In genomic region chr6:75334266-75335040, GRCh38 we compare ENCODE assay signal across 9 cellular contexts. TPM values are rescaled to one million over a fixed set of nuclear protein-coding genes. Genes with fewer than 3 reads are reported as not detected.
DNase-seq lines count a peak whose midpoint lies in the region; ATAC-seq, FAIRE-seq and TF ChIP-seq lines count a peak whose summit lies in the region.
"Had no signal": no experiment of that assay in that cellular context is flagged by ENCODE, and none has a peak within 500 bp of the region (broad histone marks: within the 10 kb centered on the region; RNA-seq: fewer than 3 reads in every experiment).

No MANE protein-coding gene starts in this region.

- H3K9ac ChIP-seq in HUES48 (ENCODE audit: low read depth, low read length) = peak overlapping the region; percentile 58
- peak overlapping the region; percentile 6 for H3K9ac ChIP-seq in endothelial cell of umbilical vein (replicated peaks; ENCODE audit: extremely low read depth, insufficient read depth, low read length)

- H3K27me3 ChIP-seq in A673 (replicated peaks; ENCODE audit: insufficient read depth, low read depth, low read length, poor library complexity) (no peaks in the 10 kb centered on the region), HUES48 (ENCODE audit: control insufficient read depth, insufficient read depth, low read length) (no peaks in the 10 kb centered on the region), endothelial cell of umbilical vein (ENCODE audit: control insufficient read depth in 2 of 2, insufficient read depth in 2 of 2, low read length in 2 of 2) (no peaks in the 10 kb centered on the region), lower lobe of right lung (ENCODE audit: low read depth) (no peaks in the 10 kb centered on the region)

- dilution Hi-C loops in endothelial cell of umbilical vein (cut with MboI; ENCODE audit: extremely low pct_ligation_motif_present, low sequenced_read_pairs) = no loop called here

- H2AFZ ChIP-seq in endothelial cell of umbilical vein (ENCODE audit: low read depth, low read length) = peak overlapping the region; percentile 1

- H3K9me3 ChIP-seq in A673 (ENCODE audit: low read depth, low read length, poor library complexity, severe bottlenecking) (no peaks in the 10 kb centered on the region), HUES48 (ENCODE audit: control insufficient read depth, insufficient read depth, low read length) (no peaks in the 10 kb centered on the region), endothelial cell of umbilical vein (replicated peaks; ENCODE audit: control insufficient read depth, insufficient read depth, low read length) (no peaks in the 10 kb centered on the region), lower lobe of right lung (no peaks in the 10 kb centered on the region)

- intact Hi-C loops in A673 (cut with micrococcal nuclease; ENCODE audit: unreplicated experiment) = no loop called here
- intact Hi-C loops in endothelial cell of umbilical vein (cut with micrococcal nuclease) = no loop called here
- intact Hi-C loops in lower lobe of right lung (cut with DNase I) = no loop called here

- peak; percentile 62 for DNase-seq in A673 (ENCODE audit: low spot score)
- DNase-seq in endothelial cell of umbilical vein (ENCODE audit: low read depth, low spot score) = peak; percentile 93
- no peak for DNase-seq in lower lobe of right lung
- DNase-seq in glomerular visceral epithelial cell (ENCODE audit: extremely low spot score) = no peak
- DNase-seq in GOT3 (lab: John Stamatoyannopoulos, UW) = no peak
- DNase-seq in NCI-H1436 (lab: John Stamatoyannopoulos, UW) = no peak
- no peak for DNase-seq in NCI-H446 treated with DMSO at 0.1 percent for 48 hours (lab: John Stamatoyannopoulos, UW)
- DNase-seq: C1 segment of cervical spinal cord had no signal

- H3K36me3 ChIP-seq in A673 (ENCODE audit: insufficient read depth, low read length, poor library complexity, severe bottlenecking) (no peaks in the 10 kb centered on the region), HUES48 (ENCODE audit: control insufficient read depth, insufficient read depth, low read length) (no peaks in the 10 kb centered on the region), endothelial cell of umbilical vein (ENCODE audit: control insufficient read depth in 2 of 2, extremely low read depth in 1 of 2, insufficient read depth in 2 of 2, low read length in 2 of 2) (no peaks in the 10 kb centered on the region), lower lobe of right lung (no peaks in the 10 kb centered on the region)

- H3K4me3 ChIP-seq in A673 (ENCODE audit: low read depth, low read length, poor library complexity, severe bottlenecking) = no peak overlapping the region
- peak overlapping the region; percentile 51 for H3K4me3 ChIP-seq in HUES48 (ENCODE audit: low read depth, low read length)
- H3K4me3 ChIP-seq in endothelial cell of umbilical vein (replicated peaks in 1 of 3; ENCODE audit: insufficient read depth in 1 of 3, low read depth in 1 of 3, low read length in 3 of 3) = peak overlapping the region in 1 of 3 experiments; percentile 2
- peak overlapping the region; percentile 22 for H3K4me3 ChIP-seq in lower lobe of right lung

- H3K27ac ChIP-seq in A673 (ENCODE audit: low read depth, low read length, poor library complexity, severe bottlenecking) (no peak overlapping the region), HUES48 (ENCODE audit: low read depth, low read length) (peak overlapping the region; percentile 99), endothelial cell of umbilical vein (ENCODE audit: insufficient read depth, low read depth, low read length) (peak overlapping the region; percentile 21), lower lobe of right lung (peak overlapping the region; percentile 48)

- H3K4me1 ChIP-seq in A673 (ENCODE audit: insufficient read depth, low read length, poor library complexity, severe bottlenecking) = peaks cover 14% of the 10 kb centered on the region
- H3K4me1 ChIP-seq in HUES48 (ENCODE audit: control insufficient read depth, insufficient read depth, low read length) = peaks cover 66% of the 10 kb centered on the region
- H3K4me1 ChIP-seq in endothelial cell of umbilical vein (ENCODE audit: control insufficient read depth, extremely low read depth, insufficient read depth, low read length) = peaks cover 24% of the 10 kb centered on the region
- H3K4me1 ChIP-seq in lower lobe of right lung = peaks cover 12% of the 10 kb centered on the region

- peak; percentile 82 for FAIRE-seq in endothelial cell of umbilical vein (lab: Jason Lieb, UNC)

- peak; percentile 92 for ATAC-seq in lower lobe of right lung

- POLR2A ChIA-PET in A673 (lab: Charles Lee; ENCODE audit: low non-redundant PET) = no interaction called here
- POLR2A ChIA-PET in endothelial cell of umbilical vein (lab: Charles Lee) = interaction anchor here (0.6 kb wide), 1 partner anchor 1647 kb away, joined by 3 read pairs; no protein-coding TSS in a partner anchor

- CTCF ChIA-PET in A673 (lab: Charles Lee) (no interaction called here), endothelial cell of umbilical vein (lab: Charles Lee) (interaction anchor here (0.8 to 2.0 kb wide), 8 partner anchors 15 to 126 kb away, joined by 3 to 8 read pairs (median 4); no protein-coding TSS in a partner anchor)

- H3K9me1 ChIP-seq in endothelial cell of umbilical vein (replicated peaks; ENCODE audit: control insufficient read depth, extremely low read depth, insufficient read depth, low read length) = no peaks in the 10 kb centered on the region

- H4K20me1 ChIP-seq in endothelial cell of umbilical vein (replicated peaks; ENCODE audit: control insufficient read depth, extremely low read depth, insufficient read depth, low read length) = no peaks in the 10 kb centered on the region

- peak overlapping the region; percentile 10 for H3K4me2 ChIP-seq in endothelial cell of umbilical vein (ENCODE audit: insufficient read depth, low read length)

- TF ChIP-seq CTCF in A673 (conservative IDR thresholded peaks at IDR 0.05; ENCODE audit: low read depth, low read length) (no peak), endothelial cell of umbilical vein (IDR thresholded peaks at IDR 0.05; ENCODE audit: extremely low read depth in 1 of 2, insufficient read depth in 1 of 2, low read depth in 1 of 2, low read length in 2 of 2) (no peak), lower lobe of right lung (IDR thresholded peaks at IDR 0.05) (no peak)

- no peaks in the 10 kb centered on the region for H3K79me2 ChIP-seq in endothelial cell of umbilical vein (ENCODE audit: control insufficient read depth, insufficient read depth, low read length)

- BruUV-seq in A673 (replicated peaks; lab: Mats Ljungman, UMichigan) (no TSS peak), endothelial cell of umbilical vein (replicated peaks; lab: Mats Ljungman, UMichigan) (TSS peak; percentile 75)

- TF ChIP-seq POLR2A in endothelial cell of umbilical vein (IDR thresholded peaks at IDR 0.05; ENCODE audit: low read depth, low read length) = no peak

TF ChIP-seq in endothelial cell of umbilical vein, 7 proteins besides CTCF, POLR2A, EP300 and RAD21:
- peak; percentile 93 for TF ChIP-seq JUN (IDR thresholded peaks at IDR 0.05; ENCODE audit: borderline replicate concordance, insufficient read depth, insufficient read length, low read depth)
- no peak for TF ChIP-seq MAX (IDR thresholded peaks at IDR 0.05; ENCODE audit: insufficient read depth, insufficient read length)
TF ChIP-seq in endothelial cell of umbilical vein: peak in this region for 1.

RNA-seq across cellular contexts. Expression of gene TMEM30A, which starts 49.9 kb away (rescaled TPM):
- 54.2 and 63.9 TPM in 2 replicates for total RNA-seq in A673 (2021)
- 197 and 213 TPM in 2 replicates for total RNA-seq in endothelial cell of umbilical vein
- 26.6 and 42.2 TPM in 2 replicates for polyA plus RNA-seq in endothelial cell of umbilical vein
- polyA plus RNA-seq in endothelial cell of umbilical vein (2011; cell fraction: cytosol; rRNA removed) = 40.9 and 41.1 TPM in 2 replicates
- polyA plus RNA-seq in endothelial cell of umbilical vein (2011; cell fraction: nucleus; rRNA removed) = 57.1 and 70.7 TPM in 2 replicates
- polyA plus RNA-seq in endothelial cell of umbilical vein (2012) = 200 and 209 TPM in 2 replicates
- polyA minus RNA-seq in endothelial cell of umbilical vein = 61.1 and 80.6 TPM in 2 replicates
- polyA minus RNA-seq in endothelial cell of umbilical vein (2011; cell fraction: cytosol; rRNA and poly(A)+ RNA removed) = 8.8 TPM
- polyA minus RNA-seq in endothelial cell of umbilical vein (2011; cell fraction: nucleus; rRNA and poly(A)+ RNA removed) = 66.2 and 80.0 TPM in 2 replicates
- 178 TPM for total RNA-seq in lower lobe of right lung

Comparison
In these comparisons a context has a peak if more than half of its experiments do, and no peak if none do; other contexts are left out.
1. DNase-seq: peak in A673 (single experiment) and endothelial cell of umbilical vein (single experiment); none in lower lobe of right lung (single experiment), glomerular visceral epithelial cell (single experiment), GOT3 (single experiment), NCI-H1436 (single experiment) and NCI-H446 treated with DMSO at 0.1 percent for 48 hours (single experiment).